1 cellular context compared by ENCODE assay signal in genomic region chr1:183226963-183227362, GRCh38.
TF ChIP-seq lines count a peak whose summit lies in the region.

No MANE protein-coding gene starts in this region.

TF ChIP-seq in H1, 55 proteins besides CTCF, POLR2A, EP300 and RAD21 (continued from another document):
- TF ChIP-seq, protein P1, sequence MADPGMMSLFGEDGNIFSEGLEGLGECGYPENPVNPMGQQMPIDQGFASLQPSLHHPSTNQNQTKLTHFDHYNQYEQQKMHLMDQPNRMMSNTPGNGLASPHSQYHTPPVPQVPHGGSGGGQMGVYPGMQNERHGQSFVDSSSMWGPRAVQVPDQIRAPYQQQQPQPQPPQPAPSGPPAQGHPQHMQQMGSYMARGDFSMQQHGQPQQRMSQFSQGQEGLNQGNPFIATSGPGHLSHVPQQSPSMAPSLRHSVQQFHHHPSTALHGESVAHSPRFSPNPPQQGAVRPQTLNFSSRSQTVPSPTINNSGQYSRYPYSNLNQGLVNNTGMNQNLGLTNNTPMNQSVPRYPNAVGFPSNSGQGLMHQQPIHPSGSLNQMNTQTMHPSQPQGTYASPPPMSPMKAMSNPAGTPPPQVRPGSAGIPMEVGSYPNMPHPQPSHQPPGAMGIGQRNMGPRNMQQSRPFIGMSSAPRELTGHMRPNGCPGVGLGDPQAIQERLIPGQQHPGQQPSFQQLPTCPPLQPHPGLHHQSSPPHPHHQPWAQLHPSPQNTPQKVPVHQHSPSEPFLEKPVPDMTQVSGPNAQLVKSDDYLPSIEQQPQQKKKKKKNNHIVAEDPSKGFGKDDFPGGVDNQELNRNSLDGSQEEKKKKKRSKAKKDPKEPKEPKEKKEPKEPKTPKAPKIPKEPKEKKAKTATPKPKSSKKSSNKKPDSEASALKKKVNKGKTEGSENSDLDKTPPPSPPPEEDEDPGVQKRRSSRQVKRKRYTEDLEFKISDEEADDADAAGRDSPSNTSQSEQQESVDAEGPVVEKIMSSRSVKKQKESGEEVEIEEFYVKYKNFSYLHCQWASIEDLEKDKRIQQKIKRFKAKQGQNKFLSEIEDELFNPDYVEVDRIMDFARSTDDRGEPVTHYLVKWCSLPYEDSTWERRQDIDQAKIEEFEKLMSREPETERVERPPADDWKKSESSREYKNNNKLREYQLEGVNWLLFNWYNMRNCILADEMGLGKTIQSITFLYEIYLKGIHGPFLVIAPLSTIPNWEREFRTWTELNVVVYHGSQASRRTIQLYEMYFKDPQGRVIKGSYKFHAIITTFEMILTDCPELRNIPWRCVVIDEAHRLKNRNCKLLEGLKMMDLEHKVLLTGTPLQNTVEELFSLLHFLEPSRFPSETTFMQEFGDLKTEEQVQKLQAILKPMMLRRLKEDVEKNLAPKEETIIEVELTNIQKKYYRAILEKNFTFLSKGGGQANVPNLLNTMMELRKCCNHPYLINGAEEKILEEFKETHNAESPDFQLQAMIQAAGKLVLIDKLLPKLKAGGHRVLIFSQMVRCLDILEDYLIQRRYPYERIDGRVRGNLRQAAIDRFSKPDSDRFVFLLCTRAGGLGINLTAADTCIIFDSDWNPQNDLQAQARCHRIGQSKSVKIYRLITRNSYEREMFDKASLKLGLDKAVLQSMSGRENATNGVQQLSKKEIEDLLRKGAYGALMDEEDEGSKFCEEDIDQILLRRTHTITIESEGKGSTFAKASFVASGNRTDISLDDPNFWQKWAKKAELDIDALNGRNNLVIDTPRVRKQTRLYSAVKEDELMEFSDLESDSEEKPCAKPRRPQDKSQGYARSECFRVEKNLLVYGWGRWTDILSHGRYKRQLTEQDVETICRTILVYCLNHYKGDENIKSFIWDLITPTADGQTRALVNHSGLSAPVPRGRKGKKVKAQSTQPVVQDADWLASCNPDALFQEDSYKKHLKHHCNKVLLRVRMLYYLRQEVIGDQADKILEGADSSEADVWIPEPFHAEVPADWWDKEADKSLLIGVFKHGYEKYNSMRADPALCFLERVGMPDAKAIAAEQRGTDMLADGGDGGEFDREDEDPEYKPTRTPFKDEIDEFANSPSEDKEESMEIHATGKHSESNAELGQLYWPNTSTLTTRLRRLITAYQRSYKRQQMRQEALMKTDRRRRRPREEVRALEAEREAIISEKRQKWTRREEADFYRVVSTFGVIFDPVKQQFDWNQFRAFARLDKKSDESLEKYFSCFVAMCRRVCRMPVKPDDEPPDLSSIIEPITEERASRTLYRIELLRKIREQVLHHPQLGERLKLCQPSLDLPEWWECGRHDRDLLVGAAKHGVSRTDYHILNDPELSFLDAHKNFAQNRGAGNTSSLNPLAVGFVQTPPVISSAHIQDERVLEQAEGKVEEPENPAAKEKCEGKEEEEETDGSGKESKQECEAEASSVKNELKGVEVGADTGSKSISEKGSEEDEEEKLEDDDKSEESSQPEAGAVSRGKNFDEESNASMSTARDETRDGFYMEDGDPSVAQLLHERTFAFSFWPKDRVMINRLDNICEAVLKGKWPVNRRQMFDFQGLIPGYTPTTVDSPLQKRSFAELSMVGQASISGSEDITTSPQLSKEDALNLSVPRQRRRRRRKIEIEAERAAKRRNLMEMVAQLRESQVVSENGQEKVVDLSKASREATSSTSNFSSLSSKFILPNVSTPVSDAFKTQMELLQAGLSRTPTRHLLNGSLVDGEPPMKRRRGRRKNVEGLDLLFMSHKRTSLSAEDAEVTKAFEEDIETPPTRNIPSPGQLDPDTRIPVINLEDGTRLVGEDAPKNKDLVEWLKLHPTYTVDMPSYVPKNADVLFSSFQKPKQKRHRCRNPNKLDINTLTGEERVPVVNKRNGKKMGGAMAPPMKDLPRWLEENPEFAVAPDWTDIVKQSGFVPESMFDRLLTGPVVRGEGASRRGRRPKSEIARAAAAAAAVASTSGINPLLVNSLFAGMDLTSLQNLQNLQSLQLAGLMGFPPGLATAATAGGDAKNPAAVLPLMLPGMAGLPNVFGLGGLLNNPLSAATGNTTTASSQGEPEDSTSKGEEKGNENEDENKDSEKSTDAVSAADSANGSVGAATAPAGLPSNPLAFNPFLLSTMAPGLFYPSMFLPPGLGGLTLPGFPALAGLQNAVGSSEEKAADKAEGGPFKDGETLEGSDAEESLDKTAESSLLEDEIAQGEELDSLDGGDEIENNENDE (IDR thresholded peaks at IDR 0.05; ENCODE audit: insufficient replicate concordance, low read length) = no peak
- no peak for TF ChIP-seq ATF2 (IDR thresholded peaks at IDR 0.05; ENCODE audit: low read length)
- no peak for TF ChIP-seq JUN (IDR thresholded peaks at IDR 0.05; ENCODE audit: low read depth, low read length)
- TF ChIP-seq TCF12 (IDR thresholded peaks at IDR 0.05; ENCODE audit: low read depth, low read length) = no peak
- TF ChIP-seq SIX5 (IDR thresholded peaks at IDR 0.05; ENCODE audit: low read depth, low read length) = no peak
- TF ChIP-seq, protein P2, sequence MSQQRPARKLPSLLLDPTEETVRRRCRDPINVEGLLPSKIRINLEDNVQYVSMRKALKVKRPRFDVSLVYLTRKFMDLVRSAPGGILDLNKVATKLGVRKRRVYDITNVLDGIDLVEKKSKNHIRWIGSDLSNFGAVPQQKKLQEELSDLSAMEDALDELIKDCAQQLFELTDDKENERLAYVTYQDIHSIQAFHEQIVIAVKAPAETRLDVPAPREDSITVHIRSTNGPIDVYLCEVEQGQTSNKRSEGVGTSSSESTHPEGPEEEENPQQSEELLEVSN (IDR thresholded peaks at IDR 0.05) = no peak
- no peak for TF ChIP-seq SAP30 (IDR thresholded peaks at IDR 0.05; ENCODE audit: insufficient read depth, insufficient replicate concordance, low read length)
